33 cellular contexts compared by ENCODE assay signal in genomic region chr1:53276153-53276901, GRCh38.
"Had no signal": no experiment of that assay in that cellular context is flagged by ENCODE, and none has a peak within 500 bp of the region (broad histone marks: within the 10 kb centered on the region; RNA-seq: fewer than 3 reads in every experiment).

No MANE protein-coding gene starts in this region.

- H3K4me1 Mint-ChIP-seq: activated CD4-positive, alpha-beta T cell treated with anti-CD3 and anti-CD28 coated beads for 36 hours; activated naive CD4-positive, alpha-beta T cell treated with anti-CD3 and anti-CD28 coated beads, Interleukin-2, amount 10 ng/mL, durations not matched to agents 7 days and 5 days; activated naive CD8-positive, alpha-beta T cell treated with anti-CD3 and anti-CD28 coated beads, Interleukin-2, amount 50 U/mL, for 24 hours had no signal

- H3K27me3 Mint-ChIP-seq: activated CD4-positive, alpha-beta T cell treated with anti-CD3 and anti-CD28 coated beads for 36 hours; activated CD4-positive, alpha-beta T cell treated with anti-CD3 and anti-CD28 coated beads, Interleukin-2, amount 10 ng/mL, durations not matched to agents 7 days and 5 days; activated naive CD4-positive, alpha-beta T cell treated with anti-CD3 and anti-CD28 coated beads, Interleukin-2, amount 10 ng/mL, durations not matched to agents 7 days and 5 days; activated naive CD8-positive, alpha-beta T cell; activated naive CD8-positive, alpha-beta T cell treated with anti-CD3 and anti-CD28 coated beads, Interleukin-2, amount 50 U/mL, for 24 hours; activated T-cell treated with anti-CD3 and anti-CD28 coated beads, Interleukin-2, amount 50 U/mL, for 24 hours; brain had no signal

- H3K27ac Mint-ChIP-seq: activated CD4-positive, alpha-beta T cell treated with anti-CD3 and anti-CD28 coated beads for 36 hours; activated CD4-positive, alpha-beta T cell treated with anti-CD3 and anti-CD28 coated beads, Interleukin-2, amount 10 ng/mL, durations not matched to agents 7 days and 5 days; activated CD8-positive, alpha-beta T cell treated with anti-CD3 and anti-CD28 coated beads, Interleukin-2, amount 10 ng/mL, durations not matched to agents 7 days and 5 days; activated naive CD4-positive, alpha-beta T cell treated with anti-CD3 and anti-CD28 coated beads, Interleukin-2, amount 10 ng/mL, durations not matched to agents 7 days and 5 days; activated naive CD8-positive, alpha-beta T cell; activated naive CD8-positive, alpha-beta T cell treated with anti-CD3 and anti-CD28 coated beads, Interleukin-2, amount 50 U/mL, for 24 hours; activated T-cell treated with anti-CD3 and anti-CD28 coated beads, Interleukin-2, amount 50 U/mL, for 24 hours had no signal

- H3K27me3 ChIP-seq: MG63 had no signal

- H3K36me3 Mint-ChIP-seq: activated naive CD8-positive, alpha-beta T cell had no signal

- FAIRE-seq: RCC 7860 had no signal

- H3K27ac ChIP-seq: RWPE1, WERI-Rb-1 had no signal

- H3K9me3 ChIP-seq: MG63 had no signal

- H3K4me3 ChIP-seq: MG63 had no signal

- DNase-seq: activated CD4-positive, alpha-beta T cell treated with anti-CD3 and anti-CD28 coated beads for 36 hours; activated CD4-positive, alpha-beta T cell treated with anti-CD3 and anti-CD28 coated beads, Interleukin-2, amount 10 ng/mL, durations not matched to agents 7 days and 5 days; activated CD4-positive, alpha-beta T cell treated with anti-CD3 and anti-CD28 coated beads, Interleukin-2, amount 50 U/mL, for 48 hours; activated CD8-positive, alpha-beta T cell treated with anti-CD3 and anti-CD28 coated beads, Interleukin-2, amount 10 ng/mL, durations not matched to agents 7 days and 5 days; activated naive CD4-positive, alpha-beta T cell treated with anti-CD3 and anti-CD28 coated beads, Interleukin-2, amount 10 ng/mL, durations not matched to agents 7 days and 5 days; activated naive CD8-positive, alpha-beta T cell treated with anti-CD3 and anti-CD28 coated beads, Interleukin-2, amount 50 U/mL, for 24 hours; activated T-cell treated with anti-CD3 and anti-CD28 coated beads, Interleukin-2, amount 50 U/mL, for 24 hours; anterior cingulate cortex; IMR-90; Karpas-422; KBM-7; MG63; MV-4-11; NCI-H1092; NCI-H1436 treated with DMSO at 0.1 percent for 48 hours; NCI-H1694 treated with DMSO at 0.1 percent for 48 hours; NCI-H2029; NCI-H2171; NCI-H510A; NCI-H526; NCI-H748 treated with DMSO at 0.1 percent for 48 hours; NK-92 treated with Interleukin-12 subunit alpha and Interleukin-12 subunit beta, amount 100 ng/mL, for 24 hours; PC-3; SIG-M5; SW 1271; T-helper 1 cell; T-helper 2 cell; T-helper 9 cell; WERI-Rb-1 had no signal

- H3K9me3 Mint-ChIP-seq: activated CD4-positive, alpha-beta T cell treated with anti-CD3 and anti-CD28 coated beads, Interleukin-2, amount 10 ng/mL, durations not matched to agents 7 days and 5 days; activated naive CD4-positive, alpha-beta T cell treated with anti-CD3 and anti-CD28 coated beads, Interleukin-2, amount 10 ng/mL, durations not matched to agents 7 days and 5 days; activated naive CD8-positive, alpha-beta T cell treated with anti-CD3 and anti-CD28 coated beads, Interleukin-2, amount 50 U/mL, for 24 hours; activated T-cell treated with anti-CD3 and anti-CD28 coated beads, Interleukin-2, amount 50 U/mL, for 24 hours; brain had no signal

- H3K4me3 Mint-ChIP-seq: activated CD4-positive, alpha-beta T cell treated with anti-CD3 and anti-CD28 coated beads for 36 hours; activated CD4-positive, alpha-beta T cell treated with anti-CD3 and anti-CD28 coated beads, Interleukin-2, amount 10 ng/mL, durations not matched to agents 7 days and 5 days; activated CD8-positive, alpha-beta T cell treated with anti-CD3 and anti-CD28 coated beads, Interleukin-2, amount 10 ng/mL, durations not matched to agents 7 days and 5 days; activated naive CD4-positive, alpha-beta T cell treated with anti-CD3 and anti-CD28 coated beads, Interleukin-2, amount 10 ng/mL, durations not matched to agents 7 days and 5 days; activated naive CD8-positive, alpha-beta T cell; activated naive CD8-positive, alpha-beta T cell treated with anti-CD3 and anti-CD28 coated beads, Interleukin-2, amount 50 U/mL, for 24 hours; activated T-cell treated with anti-CD3 and anti-CD28 coated beads, Interleukin-2, amount 50 U/mL, for 24 hours; brain had no signal
